ENCODE assay signal across 1 cellular context in genomic region chr1:67651031-67651430, GRCh38.
TF ChIP-seq lines count a peak whose summit lies in the region.

No MANE protein-coding gene starts in this region.

TF ChIP-seq in GM12878, 131 proteins besides CTCF, POLR2A, EP300 and RAD21 (continued from another document):
- TF ChIP-seq ZBTB33 (IDR thresholded peaks at IDR 0.05), result no peak
